In genomic region chr10:96556003-96556402, GRCh38 we compare ENCODE assay signal across 9 cellular contexts. TPM values are rescaled to one million over a fixed set of nuclear protein-coding genes. Genes with fewer than 3 reads are reported as not detected.
DNase-seq lines count a peak whose midpoint lies in the region; ATAC-seq, FAIRE-seq and TF ChIP-seq lines count a peak whose summit lies in the region.
"Had no signal": no experiment of that assay in that cellular context is flagged by ENCODE, and none has a peak within 500 bp of the region (broad histone marks: within the 10 kb centered on the region; RNA-seq: fewer than 3 reads in every experiment).

No MANE protein-coding gene starts in this region.

- H3K4me2 ChIP-seq in DOHH2 (ENCODE audit: low read length), result no peak overlapping the region
- H3K4me2 ChIP-seq in K562 (ENCODE audit: insufficient read depth, low read length), result no peak overlapping the region

- no TSS peak for BruUV-seq in K562 (replicated peaks; lab: Mats Ljungman, UMichigan)

- H3K36me3 ChIP-seq in DOHH2 (ENCODE audit: control insufficient read depth, low read length) (peaks cover 81% of the 10 kb centered on the region), K562 (ENCODE audit: control insufficient read depth, insufficient read depth, low read length) (peaks cover 82% of the 10 kb centered on the region; the same call in 2 of the 3 replicates), lower lobe of right lung (peaks cover 75% of the 10 kb centered on the region)

- no peak for FAIRE-seq in K562 (lab: Jason Lieb, UNC)

- ATAC-seq in K562 (peak; percentile 59; the same call in 2 of the 3 replicates), lower lobe of right lung (no peak)
- ATAC-seq in activated CD4-positive, CD25-positive, alpha-beta regulatory T cell treated with anti-CD3 and anti-CD28 coated beads, Interleukin-2, amount 50 U/mL, for 24 hours, result no peak

- TF ChIP-seq RAD21 in K562 (CRISPR knock-in tag; conservative IDR thresholded peaks at IDR 0.05 in 1 of 2, IDR thresholded peaks at IDR 0.05 in 1 of 2), result peak in 1 of 2 experiments; percentile 40; a peak in 2 of 4 replicates

- no peak overlapping the region for H3K9ac ChIP-seq in K562 (ENCODE audit: insufficient read depth in 1 of 2, low read depth in 2 of 2, low read length in 2 of 2)

- no peak overlapping the region for H3K27ac Mint-ChIP-seq in immature natural killer cell

- no peaks in the 10 kb centered on the region for H3K9me3 ChIP-seq in DOHH2 (ENCODE audit: control insufficient read depth, insufficient read depth, low read length)
- no peaks in the 10 kb centered on the region for H3K9me3 ChIP-seq in K562 (replicated peaks; ENCODE audit: control insufficient read depth, insufficient read depth, low read depth, low read length)
- no peaks in the 10 kb centered on the region for H3K9me3 ChIP-seq in lower lobe of right lung

- no peaks in the 10 kb centered on the region for H3K79me2 ChIP-seq in DOHH2 (ENCODE audit: control insufficient read depth, low read length)
- no peaks in the 10 kb centered on the region for H3K79me2 ChIP-seq in K562 (ENCODE audit: control insufficient read depth, insufficient read depth, low read length)

- H3K4me3 ChIP-seq in DOHH2 (ENCODE audit: low read length) (no peak overlapping the region), K562 (no peak overlapping the region), lower lobe of right lung (no peak overlapping the region)

- CTCF ChIA-PET in K562 (lab: Yijun Ruan, JAX; ENCODE audit: low intra/inter-chr PET ratio), result interaction anchor here (0.6 kb wide), 1 partner anchor 654 kb away, joined by 3 read pairs; no protein-coding TSS in a partner anchor

- intact Hi-C loops in K562 (cut with micrococcal nuclease), result loop anchor here (5.0 kb wide), 1 partner anchor 159 kb away; no protein-coding TSS in a partner anchor
- intact Hi-C loops in lower lobe of right lung (cut with DNase I), result no loop called here

- H3K4me3 Mint-ChIP-seq in immature natural killer cell, result no peak overlapping the region

- no peaks in the 10 kb centered on the region for H3K9me2 ChIP-seq in DOHH2 (replicated peaks; ENCODE audit: control insufficient read depth, low read length)

- TF ChIP-seq CTCF in DOHH2 (IDR thresholded peaks at IDR 0.05; ENCODE audit: low read depth, low read length, poor library complexity, severe bottlenecking) (peak; percentile 55), K562 (IDR thresholded peaks at IDR 0.05 in 2 of 3, conservative IDR thresholded peaks at IDR 0.05 in 1 of 3; ENCODE audit: insufficient read depth in 2 of 3, low read depth in 1 of 3, low read length in 3 of 3) (peak; percentile 23 to 54 (median 35); a peak in 4 of 6 replicates), lower lobe of right lung (IDR thresholded peaks at IDR 0.05) (peak; percentile 21)

- peaks cover 0 to 21% (median 8%) of the 10 kb centered on the region in 3 donors for H3K36me3 Mint-ChIP-seq in immature natural killer cell

- no peaks in the 10 kb centered on the region for H3K9me1 ChIP-seq in K562 (ENCODE audit: control insufficient read depth, insufficient read depth, low read length)

- H3K4me1 ChIP-seq in DOHH2 (ENCODE audit: control insufficient read depth, low read length), result no peaks in the 10 kb centered on the region
- H3K4me1 ChIP-seq in K562 (replicated peaks in 1 of 2; ENCODE audit: control insufficient read depth in 2 of 2, insufficient read depth in 2 of 2, low read length in 2 of 2), result no peaks in the 10 kb centered on the region; a peak in 1 of 5 replicates
- H3K4me1 ChIP-seq in lower lobe of right lung, result no peaks in the 10 kb centered on the region

- POLR2A ChIA-PET in K562 (lab: Yijun Ruan, JAX), result interaction anchor here (1.2 kb wide), 1 partner anchor 22 kb away, joined by 3 read pairs; no protein-coding TSS in a partner anchor

- in situ Hi-C loops in KBM-7 (cut with MboI; ENCODE audit: low pct_unique_long_range_greater_than_20kb, low sequenced_read_pairs), result no loop called here
- in situ Hi-C loops in K562 (cut with MboI), result no loop called here

- H3K27ac ChIP-seq in DOHH2 (ENCODE audit: low read depth, low read length) (no peak overlapping the region), K562 (ENCODE audit: extremely low read depth, low read depth, low read length) (no peak overlapping the region), lower lobe of right lung (no peak overlapping the region)

- 20% methylated on average over 1 of the region's 1 CpG for WGBS in K562 (ENCODE audit: insufficient coverage, low coverage, missing lambda C conversion rate)

- H3K4me1 Mint-ChIP-seq in immature natural killer cell, result no peaks in the 10 kb centered on the region

- peak; percentile 12 for DNase-seq in KBM-7
- peak in 2 of 4 experiments; percentile 5 to 22 for DNase-seq in K562 (ENCODE audit: extremely low read depth in 1 of 4, low spot score in 3 of 4)
- DNase-seq in lower lobe of right lung, result no peak
- DNase-seq in immature natural killer cell, result no peak
- no peak for DNase-seq in NCI-H187 treated with DMSO at 0.1 percent for 48 hours (lab: John Stamatoyannopoulos, UW)
- DNase-seq in stimulated activated CD4-positive, alpha-beta T cell treated with anti-CD3 and anti-CD28 coated beads, Interleukin-2, amount 100 ng/mL, for 24 hours, result no peak

- H3F3A ChIP-seq in DOHH2 (ENCODE audit: control insufficient read depth, insufficient read depth), result no peaks in the 10 kb centered on the region

- H4K20me1 ChIP-seq in DOHH2 (ENCODE audit: control insufficient read depth, insufficient read depth, low read depth, low read length) (no peaks in the 10 kb centered on the region), K562 (replicated peaks; ENCODE audit: control insufficient read depth, insufficient read depth, low read length) (no peaks in the 10 kb centered on the region)

- no peak for TF ChIP-seq EP300 in K562 (IDR thresholded peaks at IDR 0.05; ENCODE audit: low read length)

- H2AFZ ChIP-seq in K562 (ENCODE audit: low read depth, low read length), result no peak overlapping the region

- TF ChIP-seq POLR2A in K562 (conservative IDR thresholded peaks at IDR 0.05), result no peak

- H3K27me3 ChIP-seq in DOHH2 (ENCODE audit: control insufficient read depth, low read length) (no peaks in the 10 kb centered on the region), K562 (ENCODE audit: control insufficient read depth in 2 of 2, insufficient read depth in 2 of 2, low read length in 2 of 2) (no peaks in the 10 kb centered on the region), lower lobe of right lung (ENCODE audit: low read depth) (no peaks in the 10 kb centered on the region)

- H3K9me3 Mint-ChIP-seq in immature natural killer cell, result no peaks in the 10 kb centered on the region

- peaks cover 0 to 2% (median 0%) of the 10 kb centered on the region in 3 donors for H3K27me3 Mint-ChIP-seq in immature natural killer cell (ENCODE audit: low read depth in 3 of 3)

TF ChIP-seq in K562, 482 proteins besides CTCF, POLR2A, EP300 and RAD21 (continues in another document):
- TF ChIP-seq ILF3 (IDR thresholded peaks at IDR 0.05; ENCODE audit: borderline replicate concordance) (no peak), BHLHE40 (IDR thresholded peaks at IDR 0.05; ENCODE audit: low read length) (no peak), ZZZ3 (IDR thresholded peaks at IDR 0.05) (no peak), MCM3 (IDR thresholded peaks at IDR 0.05) (no peak), ZNF232 (CRISPR knock-in tag; IDR thresholded peaks at IDR 0.05) (no peak)

RNA-seq across cellular contexts. Expression of gene TM9SF3, which starts 30.8 kb away (rescaled TPM):
- 55.5 and 190 TPM in 2 replicates for total RNA-seq in K562 (2011; cell fraction: chromatin; rRNA removed; ENCODE audit: low replicate concordance)
- total RNA-seq in K562 (2011; cell fraction: nucleolus; rRNA removed), result 38.4 and 47.5 TPM in 2 replicates
- 104 and 151 TPM in 2 replicates for total RNA-seq in K562 (2011; cell fraction: nucleoplasm; rRNA removed)
- total RNA-seq in K562 (2014; rRNA removed) (24.7 and 28.4 TPM in 2 replicates), K562 (2014; rRNA removed; fragmentation: Illumina TruSeq; extraction: Trizol) (60.0 and 70.8 TPM in 2 replicates), K562 (2015; rRNA removed; fragmentation: Illumina TruSeq; extraction: Trizol) (33.5 and 36.5 TPM in 2 replicates), K562 (2021) (56.5 and 63.1 TPM in 2 replicates), lower lobe of right lung (112 TPM)
- polyA plus RNA-seq in K562 (2011; rRNA removed) (29.6 and 42.4 TPM in 2 replicates), K562 (2014; fragmentation: Illumina TruSeq; extraction: Trizol) (34.9 and 36.3 TPM in 2 replicates), K562 (2014; fragmentation: Nextera tagmentation; extraction: Ambion mirVana) (10 to 100 TPM; 16.1 to 17.3 TPM), K562 (2014; rRNA removed) (24.7 and 25.0 TPM in 2 replicates), immature natural killer cell (10 to 100 TPM; 66.9 to 90.9 (median 87.2) TPM)
- polyA plus RNA-seq in K562 (2011; cell fraction: cytosol; rRNA removed), result 27.2 and 74.2 TPM in 2 replicates
- 11.4 and 20.4 TPM in 2 replicates for polyA plus RNA-seq in K562 (2011; cell fraction: nucleus; rRNA removed)
- polyA plus RNA-seq in K562 (2012), result 27.7 and 33.2 TPM in 2 replicates
- 106 and 112 TPM in 2 replicates for polyA minus RNA-seq in K562 (2011; rRNA and poly(A)+ RNA removed)
- polyA minus RNA-seq in K562 (2011; cell fraction: cytosol; rRNA and poly(A)+ RNA removed), result 22.5 and 31.0 TPM in 2 replicates
- polyA minus RNA-seq in K562 (2011; cell fraction: nucleus; rRNA and poly(A)+ RNA removed), result 29.1 and 54.0 TPM in 2 replicates

RNA-seq across cellular contexts. Expression of gene TLL2, which starts 42.3 kb away (rescaled TPM):
- not detected in 2 replicates for total RNA-seq in K562 (2011; cell fraction: chromatin; rRNA removed; ENCODE audit: low replicate concordance)
- not detected in 2 replicates for total RNA-seq in K562 (2011; cell fraction: nucleolus; rRNA removed)
- total RNA-seq in K562 (2011; cell fraction: nucleoplasm; rRNA removed), result not detected in 2 replicates
- total RNA-seq in K562 (2014; rRNA removed), result not detected in 2 replicates
- total RNA-seq in K562 (2014; rRNA removed; fragmentation: Illumina TruSeq; extraction: Trizol), result not detected in 2 replicates
- total RNA-seq in K562 (2015; rRNA removed; fragmentation: Illumina TruSeq; extraction: Trizol), result not detected in 2 replicates
- 0.09 TPM in 1 of 2 replicates, not detected in the other for total RNA-seq in K562 (2021)
- polyA plus RNA-seq in K562 (2011; rRNA removed), result not detected in 2 replicates
- polyA plus RNA-seq in K562 (2011; cell fraction: cytosol; rRNA removed), result 0.01 and 0.06 TPM in 2 replicates
- polyA plus RNA-seq in K562 (2011; cell fraction: nucleus; rRNA removed), result 0.03 TPM in 1 of 2 replicates, not detected in the other
- not detected in 2 replicates for polyA plus RNA-seq in K562 (2012)
- not detected in 2 replicates for polyA plus RNA-seq in K562 (2014; fragmentation: Illumina TruSeq; extraction: Trizol)
- not detected for polyA plus RNA-seq in K562 (2014; fragmentation: Nextera tagmentation; extraction: Ambion mirVana)
- not detected in 2 replicates for polyA plus RNA-seq in K562 (2014; rRNA removed)
- polyA minus RNA-seq in K562 (2011; rRNA and poly(A)+ RNA removed), result 0.18 TPM in 1 of 2 replicates, not detected in the other
- polyA minus RNA-seq in K562 (2011; cell fraction: cytosol; rRNA and poly(A)+ RNA removed), result not detected in 2 replicates
- not detected in 2 replicates for polyA minus RNA-seq in K562 (2011; cell fraction: nucleus; rRNA and poly(A)+ RNA removed)
- total RNA-seq in lower lobe of right lung, result not detected
- not detected for polyA plus RNA-seq in immature natural killer cell
- total RNA-seq: mononuclear cell had no signal
